In the genomic region with DNA sequence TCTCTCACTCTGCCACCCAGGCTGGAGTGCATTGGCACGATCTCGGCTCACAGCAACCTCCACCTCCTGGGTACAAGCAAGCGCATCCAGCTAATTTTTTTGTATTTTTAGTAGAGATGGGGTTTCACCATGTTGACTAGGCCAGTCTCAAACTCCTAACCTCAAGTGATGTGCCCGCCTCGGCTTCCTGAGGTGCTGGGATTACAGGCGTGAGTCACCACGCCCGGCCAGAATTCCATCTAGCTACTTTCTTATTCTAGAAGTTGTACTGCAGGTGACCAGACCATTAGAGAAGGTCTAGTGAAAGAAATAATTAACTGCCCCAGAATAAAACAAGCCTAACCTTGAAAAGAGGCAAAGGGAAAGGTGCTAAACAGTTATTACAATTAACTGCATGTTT, we compare ENCODE assay signal across 8 cellular contexts. TPM values are rescaled to one million over a fixed set of nuclear protein-coding genes. Genes with fewer than 3 reads are reported as not detected.
A peak's percentile ranks its signal among the peaks of the same experiment; 100 is the strongest.
DNase-seq lines count a peak whose midpoint lies in the region; ATAC-seq lines count a peak whose summit lies in the region.

No MANE protein-coding gene starts in this region.

- peak overlapping the region; percentile 67 for H3K27ac Mint-ChIP-seq in activated T-helper 1 cell treated with anti-CD3 and anti-CD28 coated beads, Interleukin-12 subunit alpha, Interleukin-12 subunit beta, Interleukin-2, Interleukin-4 antibody, amounts not matched to agents 30 ng/mL and 10 ng/mL and 1 ng/mL, durations not matched to agents 14 hours and 24 hours and 36 hours

- peak overlapping the region; percentile 100 for H3K4me3 ChIP-seq in ACC112 (ENCODE audit: low read depth, low read length)
- H3K4me3 ChIP-seq in H7 (ENCODE audit: insufficient read depth, low read depth, low read length), result peak overlapping the region; percentile 98

- no peak for ATAC-seq in left colon
- no peak for ATAC-seq in GM18858 (IDR thresholded peaks at IDR 0.05; ENCODE audit: unreplicated experiment)
- ATAC-seq in HG03460 (IDR thresholded peaks at IDR 0.05; ENCODE audit: unreplicated experiment), result no peak

- H3K9me3 Mint-ChIP-seq in activated T-helper 1 cell treated with anti-CD3 and anti-CD28 coated beads, Interleukin-12 subunit alpha, Interleukin-12 subunit beta, Interleukin-2, Interleukin-4 antibody, amounts not matched to agents 30 ng/mL and 10 ng/mL and 1 ng/mL, durations not matched to agents 14 hours and 24 hours and 36 hours, result no peaks in the 10 kb centered on the region

- peak overlapping the region; percentile 100 for H3K4me3 Mint-ChIP-seq in activated T-helper 1 cell treated with anti-CD3 and anti-CD28 coated beads, Interleukin-12 subunit alpha, Interleukin-12 subunit beta, Interleukin-2, Interleukin-4 antibody, amounts not matched to agents 30 ng/mL and 10 ng/mL and 1 ng/mL, durations not matched to agents 14 hours and 24 hours and 36 hours

- no peaks in the 10 kb centered on the region for H3K27me3 ChIP-seq in ACC112 (ENCODE audit: insufficient read depth, low read length)
- H3K27me3 ChIP-seq in H7 (ENCODE audit: control insufficient read depth, insufficient read depth, low read length), result no peaks in the 10 kb centered on the region

- H3K27me3 Mint-ChIP-seq in activated T-helper 1 cell treated with anti-CD3 and anti-CD28 coated beads, Interleukin-12 subunit alpha, Interleukin-12 subunit beta, Interleukin-2, Interleukin-4 antibody, amounts not matched to agents 30 ng/mL and 10 ng/mL and 1 ng/mL, durations not matched to agents 14 hours and 24 hours and 36 hours (ENCODE audit: insufficient read depth), result no peaks in the 10 kb centered on the region

- H2AFZ ChIP-seq in ACC112 (ENCODE audit: low read length, unreplicated experiment), result no peak overlapping the region

- peaks cover 14% of the 10 kb centered on the region for H3K4me1 ChIP-seq in ACC112 (ENCODE audit: control insufficient read depth, insufficient read depth, low read length, unreplicated experiment)

- peaks cover 36% of the 10 kb centered on the region for H3K4me1 Mint-ChIP-seq in activated T-helper 1 cell treated with anti-CD3 and anti-CD28 coated beads, Interleukin-12 subunit alpha, Interleukin-12 subunit beta, Interleukin-2, Interleukin-4 antibody, amounts not matched to agents 30 ng/mL and 10 ng/mL and 1 ng/mL, durations not matched to agents 14 hours and 24 hours and 36 hours (ENCODE audit: low read depth)

- no peaks in the 10 kb centered on the region for H3K36me3 ChIP-seq in ACC112 (ENCODE audit: insufficient read depth, low read length)
- H3K36me3 ChIP-seq in H7 (replicated peaks; ENCODE audit: control insufficient read depth, insufficient read depth, low read length), result peaks cover 2% of the 10 kb centered on the region; the same call in 1 of the 2 replicates

- H3K79me2 ChIP-seq in ACC112 (ENCODE audit: control insufficient read depth, insufficient read depth, low read length, unreplicated experiment), result peaks cover 22% of the 10 kb centered on the region

- H3K36me3 Mint-ChIP-seq in activated T-helper 1 cell treated with anti-CD3 and anti-CD28 coated beads, Interleukin-12 subunit alpha, Interleukin-12 subunit beta, Interleukin-2, Interleukin-4 antibody, amounts not matched to agents 30 ng/mL and 10 ng/mL and 1 ng/mL, durations not matched to agents 14 hours and 24 hours and 36 hours (ENCODE audit: low read depth), result peaks cover 19% of the 10 kb centered on the region

- H3K27ac ChIP-seq in ACC112 (ENCODE audit: low read depth, low read length), result no peak overlapping the region

- DNase-seq in H7 (no peak), left colon (peak; percentile 36 to 37), LoVo (ENCODE audit: low spot score) (no peak), NOMO-1 (lab: John Stamatoyannopoulos, UW; ENCODE audit: unreplicated experiment in 2 of 2) (no peak)
- no peak for DNase-seq in activated T-helper 1 cell treated with anti-CD3 and anti-CD28 coated beads, Interleukin-12 subunit alpha, Interleukin-12 subunit beta, Interleukin-2, Interleukin-4 antibody, amounts not matched to agents 30 ng/mL and 10 ng/mL and 1 ng/mL, durations not matched to agents 14 hours and 24 hours and 36 hours (ENCODE audit: low spot score)

- intact Hi-C loops in activated T-helper 1 cell treated with anti-CD3 and anti-CD28 coated beads, Interleukin-12 subunit alpha, Interleukin-12 subunit beta, Interleukin-2, Interleukin-4 antibody, amounts not matched to agents 30 ng/mL and 10 ng/mL and 1 ng/mL, durations not matched to agents 14 hours and 24 hours and 36 hours (cut with micrococcal nuclease), result loop anchor here (5.0 to 10.0 kb wide), 3 partner anchors 106 to 1522 kb away; a partner anchor contains a TSS
- intact Hi-C loops in left colon (cut with DNase I, micrococcal nuclease), result no loop called here

RNA-seq across cellular contexts. Expression of a gene that starts 2.2 kb away (rescaled TPM):
- 47.3 and 64.3 TPM in 2 replicates for total RNA-seq in H7 (2014; rRNA removed; shearing (Covaris generic))
- 54.2 and 60.7 TPM in 2 replicates for total RNA-seq in activated T-helper 1 cell treated with anti-CD3 and anti-CD28 coated beads, Interleukin-12 subunit alpha, Interleukin-12 subunit beta, Interleukin-2, Interleukin-4 antibody, amounts not matched to agents 30 ng/mL and 10 ng/mL and 1 ng/mL, durations not matched to agents 14 hours and 24 hours and 36 hours
- 10 to 100 TPM; 65.7 to 80.0 TPM for total RNA-seq in left colon

Comparison
In these comparisons a context has a peak if more than half of its experiments do, and no peak if none do; other contexts are left out.
1. DNase-seq: peak in left colon (2 of 2); none in H7 (single experiment), activated T-helper 1 cell treated with anti-CD3 and anti-CD28 coated beads, Interleukin-12 subunit alpha, Interleukin-12 subunit beta, Interleukin-2, Interleukin-4 antibody, amounts not matched to agents 30 ng/mL and 10 ng/mL and 1 ng/mL, durations not matched to agents 14 hours and 24 hours and 36 hours (single experiment), LoVo (single experiment) and NOMO-1 (0 of 2).